In genomic region chr5:96072138-96072790, GRCh38 we compare ENCODE assay signal across 25 cellular contexts.
"Had no signal": no experiment of that assay in that cellular context is flagged by ENCODE, and none has a peak within 500 bp of the region (broad histone marks: within the 10 kb centered on the region; RNA-seq: fewer than 3 reads in every experiment).

No MANE protein-coding gene starts in this region.

- H3K27me3 Mint-ChIP-seq: activated CD4-positive, alpha-beta T cell treated with anti-CD3 and anti-CD28 coated beads, Interleukin-2, amount 10 ng/mL, durations not matched to agents 7 days and 5 days; memory B cell; natural killer cell treated with Interleukin-12 subunit alpha and Interleukin-12 subunit beta and Interleukin-15 and Interleukin-18, amount 100 ng/mL, for 72 hours; T-helper 17 cell had no signal

- ATAC-seq: activated CD8-positive, alpha-beta T cell treated with anti-CD3 and anti-CD28 coated beads for 36 hours; activated T-cell treated with anti-CD3 and anti-CD28 coated beads, Interleukin-2, amount 50 U/mL, for 4 hours; foreskin keratinocyte; heart left ventricle; left colon; natural killer cell treated with Interleukin-12 subunit alpha and Interleukin-12 subunit beta and Interleukin-15 and Interleukin-18, amount 100 ng/mL, for 72 hours; right cardiac atrium; T-helper 17 cell had no signal

- H3K4me1 Mint-ChIP-seq: brain, immature natural killer cell, memory B cell, T-helper 17 cell had no signal

- DNase-seq: activated CD4-positive, alpha-beta T cell treated with anti-CD3 and anti-CD28 coated beads, Interleukin-2, amount 10 ng/mL, durations not matched to agents 7 days and 5 days; activated CD4-positive, CD25-positive, alpha-beta regulatory T cell treated with anti-CD3 and anti-CD28 coated beads, Interleukin-2, amount 50 U/mL, for 72 hours; activated CD8-positive, alpha-beta T cell treated with anti-CD3 and anti-CD28 coated beads for 36 hours; activated effector memory CD4-positive, alpha-beta T cell treated with anti-CD3 and anti-CD28 coated beads, Interleukin-2, amount 50 U/mL, for 16 hours; activated naive CD4-positive, alpha-beta T cell treated with anti-CD3 and anti-CD28 coated beads for 36 hours; activated naive CD8-positive, alpha-beta T cell treated with anti-CD3 and anti-CD28 coated beads for 36 hours; activated T-cell treated with anti-CD3 and anti-CD28 coated beads, Interleukin-2, amount 50 U/mL, for 4 hours; adrenal gland; foreskin keratinocyte; heart left ventricle; hypothalamus; immature natural killer cell; kidney; left colon; right cardiac atrium; stimulated activated CD4-positive, alpha-beta T cell treated with anti-CD3 and anti-CD28 coated beads, Interleukin-15, amount 100 ng/mL, for 24 hours; stimulated activated CD4-positive, alpha-beta T cell treated with anti-CD3 and anti-CD28 coated beads, Interleukin-2, amount 100 ng/mL, for 24 hours; stimulated activated naive CD4-positive, alpha-beta T cell treated with Interleukin-2 at 50 U/mL for 16 hours; T-helper 17 cell; T1000; testis; transverse colon had no signal

- H3K27ac Mint-ChIP-seq: activated CD4-positive, alpha-beta T cell treated with anti-CD3 and anti-CD28 coated beads, Interleukin-2, amount 10 ng/mL, durations not matched to agents 7 days and 5 days; activated CD8-positive, alpha-beta T cell treated with anti-CD3 and anti-CD28 coated beads for 36 hours; activated naive CD4-positive, alpha-beta T cell treated with anti-CD3 and anti-CD28 coated beads for 36 hours; activated naive CD8-positive, alpha-beta T cell treated with anti-CD3 and anti-CD28 coated beads for 36 hours; brain; immature natural killer cell; memory B cell; natural killer cell treated with Interleukin-12 subunit alpha and Interleukin-12 subunit beta and Interleukin-15 and Interleukin-18, amount 100 ng/mL, for 72 hours; T-helper 17 cell had no signal

- H3K4me3 Mint-ChIP-seq: activated CD4-positive, alpha-beta T cell treated with anti-CD3 and anti-CD28 coated beads, Interleukin-2, amount 10 ng/mL, durations not matched to agents 7 days and 5 days; activated CD8-positive, alpha-beta T cell treated with anti-CD3 and anti-CD28 coated beads for 36 hours; activated naive CD4-positive, alpha-beta T cell treated with anti-CD3 and anti-CD28 coated beads for 36 hours; activated naive CD8-positive, alpha-beta T cell treated with anti-CD3 and anti-CD28 coated beads for 36 hours; activated T-cell treated with anti-CD3 and anti-CD28 coated beads, Interleukin-2, amount 50 U/mL, for 4 hours; brain; immature natural killer cell; memory B cell; natural killer cell treated with Interleukin-12 subunit alpha and Interleukin-12 subunit beta and Interleukin-15 and Interleukin-18, amount 100 ng/mL, for 72 hours; T-helper 17 cell had no signal

- H3K9me3 Mint-ChIP-seq: activated CD4-positive, alpha-beta T cell treated with anti-CD3 and anti-CD28 coated beads, Interleukin-2, amount 10 ng/mL, durations not matched to agents 7 days and 5 days; activated CD8-positive, alpha-beta T cell treated with anti-CD3 and anti-CD28 coated beads for 36 hours; activated naive CD4-positive, alpha-beta T cell treated with anti-CD3 and anti-CD28 coated beads for 36 hours; activated naive CD8-positive, alpha-beta T cell treated with anti-CD3 and anti-CD28 coated beads for 36 hours; activated T-cell treated with anti-CD3 and anti-CD28 coated beads, Interleukin-2, amount 50 U/mL, for 4 hours; brain; immature natural killer cell; memory B cell; natural killer cell treated with Interleukin-12 subunit alpha and Interleukin-12 subunit beta and Interleukin-15 and Interleukin-18, amount 100 ng/mL, for 72 hours had no signal

- H3K36me3 Mint-ChIP-seq: activated naive CD8-positive, alpha-beta T cell treated with anti-CD3 and anti-CD28 coated beads for 36 hours; brain; immature natural killer cell; memory B cell; natural killer cell treated with Interleukin-12 subunit alpha and Interleukin-12 subunit beta and Interleukin-15 and Interleukin-18, amount 100 ng/mL, for 72 hours had no signal
